Comparison of ENCODE assay signal across 16 cellular contexts in the genomic region with DNA sequence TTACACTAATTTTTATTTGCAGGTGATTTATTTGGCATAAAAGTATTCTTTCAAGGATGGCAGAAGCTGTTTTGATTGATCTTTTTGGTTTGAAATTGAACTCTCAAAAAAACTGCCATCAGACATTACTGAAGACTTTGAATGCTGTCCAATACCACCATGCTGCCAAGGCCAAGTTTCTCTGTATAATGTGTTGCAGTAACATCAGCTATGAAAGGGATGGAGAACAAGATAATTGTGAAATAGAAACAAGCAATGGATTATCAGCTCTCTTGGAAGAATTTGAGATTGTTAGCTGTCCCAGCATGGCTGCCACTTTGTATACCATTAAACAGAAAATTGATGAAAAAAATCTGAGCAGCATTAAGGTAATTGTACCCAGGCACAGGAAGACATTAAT. TPM values are rescaled to one million over a fixed set of nuclear protein-coding genes. Genes with fewer than 3 reads are reported as not detected.
DNase-seq lines count a peak whose midpoint lies in the region; ATAC-seq lines count a peak whose summit lies in the region.
"Had no signal": no experiment of that assay in that cellular context is flagged by ENCODE, and none has a peak within 500 bp of the region (broad histone marks: within the 10 kb centered on the region; RNA-seq: fewer than 3 reads in every experiment).

No MANE protein-coding gene starts in this region.

- peaks cover 5% of the 10 kb centered on the region; the same call in 1 of the 2 replicates for H3K4me1 ChIP-seq in GM23248 (ENCODE audit: insufficient read depth)
- peaks cover 12% of the 10 kb centered on the region for H3K4me1 ChIP-seq in CD4-positive, alpha-beta memory T cell (ENCODE audit: insufficient read depth, low read length)

- H3K27me3 ChIP-seq in GM23248 (replicated peaks; ENCODE audit: insufficient read depth): no peaks in the 10 kb centered on the region
- H3K27me3 ChIP-seq in CD4-positive, alpha-beta memory T cell (ENCODE audit: insufficient read depth, low read length): no peaks in the 10 kb centered on the region
- H3K27me3 ChIP-seq: BLaER1, left lung, suprapubic skin had no signal

- H3K4me3 ChIP-seq in GM23248: no peak overlapping the region
- no peak overlapping the region for H3K4me3 ChIP-seq in CD4-positive, alpha-beta memory T cell (ENCODE audit: low read length in 2 of 2)

- H2AFZ ChIP-seq in GM23248: no peak overlapping the region

- intact Hi-C loops in CD4-positive, alpha-beta memory T cell (cut with micrococcal nuclease): no loop called here

- H3K27ac ChIP-seq in GM23248: no peak overlapping the region
- no peak overlapping the region for H3K27ac ChIP-seq in CD4-positive, alpha-beta memory T cell (ENCODE audit: low read depth, low read length)
- H3K27ac ChIP-seq: BLaER1, suprapubic skin had no signal

- no peak overlapping the region for H3K9ac ChIP-seq in GM23248
- H3K9ac ChIP-seq: BLaER1 had no signal

- no peak overlapping the region for H3K27ac Mint-ChIP-seq in CD4-positive, alpha-beta memory T cell
- no peak overlapping the region for H3K27ac Mint-ChIP-seq in activated naive CD4-positive, alpha-beta T cell treated with anti-CD3 and anti-CD28 coated beads, Interleukin-2, amount 50 U/mL, for 72 hours

- H3K79me2 ChIP-seq in GM23248 (ENCODE audit: insufficient read depth): no peaks in the 10 kb centered on the region

- CTCF ChIA-PET in CD4-positive, alpha-beta memory T cell (lab: Charles Lee; ENCODE audit: partially characterized antibody): interaction anchor here (1.1 to 1.5 kb wide), 2 partner anchors 9 to 23 kb away, joined by 3 to 5 read pairs; no protein-coding TSS in a partner anchor

- DNase-seq in GM23248 (peak; percentile 20), RPMI8226 (peak; percentile 3), fibroblast of peridontal ligament (ENCODE audit: extremely low read depth) (peak; percentile 70), putamen (ENCODE audit: low spot score) (peak; percentile 57)
- DNase-seq in CD4-positive, alpha-beta memory T cell: no peak
- no peak for DNase-seq in activated naive CD4-positive, alpha-beta T cell treated with anti-CD3 and anti-CD28 coated beads, Interleukin-2, amount 50 U/mL, for 72 hours (ENCODE audit: low spot score in 2 of 2)
- DNase-seq: activated B cell treated with CpG ODN at 0.5 μM for 24 hours; activated CD8-positive, alpha-beta memory T cell treated with anti-CD3 and anti-CD28 coated beads for 24 hours; activated effector memory CD4-positive, alpha-beta T cell treated with Interleukin-2 at 50 U/mL for 16 hours; dermis blood vessel endothelial cell; DND-41; left lung; NCI-H1930 had no signal

- 0 out of 2 replicates have a peak, but pooled peaks cover 13% of the 10 kb centered on the region for H3F3A ChIP-seq in GM23248 (ENCODE audit: insufficient read depth)

- H3K27me3 Mint-ChIP-seq in CD4-positive, alpha-beta memory T cell: peaks cover 0 to 1% of the 10 kb centered on the region in 2 donors
- H3K27me3 Mint-ChIP-seq: activated B cell treated with CpG ODN at 0.5 μM for 24 hours had no signal

- H3K4me1 Mint-ChIP-seq in CD4-positive, alpha-beta memory T cell: peaks cover 17 to 32% (median 26%) of the 10 kb centered on the region in 4 donors

- H3K4me3 Mint-ChIP-seq in CD4-positive, alpha-beta memory T cell: peak overlapping the region in 1 of 8 donors; percentile 38

- H3K9me3 ChIP-seq in GM23248 (ENCODE audit: low read depth): no peaks in the 10 kb centered on the region
- H3K9me3 ChIP-seq in CD4-positive, alpha-beta memory T cell (ENCODE audit: control insufficient read depth in 1 of 2, low read length in 2 of 2): no peaks in the 10 kb centered on the region
- H3K9me3 ChIP-seq: BLaER1, left lung, suprapubic skin had no signal

- no peaks in the 10 kb centered on the region for H3K36me3 ChIP-seq in GM23248 (ENCODE audit: low read depth)
- H3K36me3 ChIP-seq in CD4-positive, alpha-beta memory T cell (ENCODE audit: insufficient read depth, low read length): no peaks in the 10 kb centered on the region

- no peaks in the 10 kb centered on the region for H3K9me2 ChIP-seq in GM23248 (ENCODE audit: insufficient read depth)

- in situ Hi-C loops in GM23248 (cut with MboI): no loop called here

- ATAC-seq in GM21515 (IDR thresholded peaks at IDR 0.05; ENCODE audit: unreplicated experiment): no peak
- ATAC-seq in activated naive CD4-positive, alpha-beta T cell treated with anti-CD3 and anti-CD28 coated beads, Interleukin-2, amount 50 U/mL, for 72 hours: no peak
- ATAC-seq: left lung had no signal

- no peaks in the 10 kb centered on the region for H4K20me1 ChIP-seq in GM23248 (ENCODE audit: insufficient read depth)
- H4K20me1 ChIP-seq: BLaER1 had no signal

- H3K36me3 Mint-ChIP-seq in CD4-positive, alpha-beta memory T cell: peaks cover 0 to 1% of the 10 kb centered on the region in 2 donors
- H3K36me3 Mint-ChIP-seq in activated naive CD4-positive, alpha-beta T cell treated with anti-CD3 and anti-CD28 coated beads, Interleukin-2, amount 50 U/mL, for 72 hours: peaks cover 15 to 21% of the 10 kb centered on the region in 2 donors

- POLR2A ChIA-PET in CD4-positive, alpha-beta memory T cell (lab: Charles Lee; ENCODE audit: partially characterized antibody): no interaction called here

- H3K4me2 ChIP-seq in GM23248 (ENCODE audit: unreplicated experiment): no peak overlapping the region

- H3K9me3 Mint-ChIP-seq in CD4-positive, alpha-beta memory T cell: no peaks in the 10 kb centered on the region
- H3K9me3 Mint-ChIP-seq in activated naive CD4-positive, alpha-beta T cell treated with anti-CD3 and anti-CD28 coated beads, Interleukin-2, amount 50 U/mL, for 72 hours: no peaks in the 10 kb centered on the region
- H3K9me3 Mint-ChIP-seq: activated B cell treated with CpG ODN at 0.5 μM for 24 hours had no signal

RNA-seq across cellular contexts. Expression of gene LACC1, which starts 1.2 kb away (rescaled TPM):
- total RNA-seq in GM23248 (2014; rRNA removed; shearing (Covaris generic)): 8.2 and 21.2 TPM in 2 replicates
- 6.4 TPM in 2 replicates for polyA plus RNA-seq in GM23248 (2016; fragmentation: Nextera tagmentation; extraction: Ambion mirVana)
- total RNA-seq in CD4-positive, alpha-beta memory T cell: 1 to 10 TPM; 4.6 to 5.0 TPM
- polyA plus RNA-seq in CD4-positive, alpha-beta memory T cell: under 1 TPM; 0.21 to 0.55 TPM
- total RNA-seq in activated naive CD4-positive, alpha-beta T cell treated with anti-CD3 and anti-CD28 coated beads, Interleukin-2, amount 50 U/mL, for 72 hours: 1 to 10 TPM in 1 of 2 donors, under 1 TPM in 1; 0.87 to 3.7 TPM

RNA-seq across cellular contexts. Expression of gene CCDC122, which starts 1.4 kb away (rescaled TPM):
- total RNA-seq in GM23248 (2014; rRNA removed; shearing (Covaris generic)): 1.3 and 7.6 TPM in 2 replicates
- 4.1 and 4.8 TPM in 2 replicates for polyA plus RNA-seq in GM23248 (2016; fragmentation: Nextera tagmentation; extraction: Ambion mirVana)
- 1 to 10 TPM; 4.0 to 4.7 TPM for total RNA-seq in CD4-positive, alpha-beta memory T cell
- polyA plus RNA-seq in CD4-positive, alpha-beta memory T cell: 1 to 10 TPM; 1.7 to 3.4 TPM
- total RNA-seq in activated naive CD4-positive, alpha-beta T cell treated with anti-CD3 and anti-CD28 coated beads, Interleukin-2, amount 50 U/mL, for 72 hours: 1 to 10 TPM in 1 of 2 donors, under 1 TPM in 1; 0.25 to 2.8 TPM

Comparison
In these comparisons a context has a peak if more than half of its experiments do, and no peak if none do; other contexts are left out.
1. DNase-seq: peak in GM23248 (single experiment), RPMI8226 (single experiment), fibroblast of peridontal ligament (single experiment) and putamen (single experiment); none in CD4-positive, alpha-beta memory T cell (0 of 5) and activated naive CD4-positive, alpha-beta T cell treated with anti-CD3 and anti-CD28 coated beads, Interleukin-2, amount 50 U/mL, for 72 hours (0 of 2).